Comparison of ENCODE assay signal across 8 cellular contexts in genomic region chr2:135997380-135997779, GRCh38. TPM values are rescaled to one million over a fixed set of nuclear protein-coding genes. Genes with fewer than 3 reads are reported as not detected.
DNase-seq lines count a peak whose midpoint lies in the region; ATAC-seq and TF ChIP-seq lines count a peak whose summit lies in the region.

No MANE protein-coding gene starts in this region.

- H3K27me3 Mint-ChIP-seq in Caco-2 (ENCODE audit: insufficient read depth, unreplicated experiment) = no peaks in the 10 kb centered on the region

- no peak overlapping the region for H3K4me3 Mint-ChIP-seq in Caco-2 (ENCODE audit: unreplicated experiment)

- no peaks in the 10 kb centered on the region for H3K36me3 ChIP-seq in Caco-2 (ENCODE audit: control insufficient read depth, insufficient read depth, low read length)

- H3K9me3 Mint-ChIP-seq in Caco-2 (ENCODE audit: unreplicated experiment) = no peaks in the 10 kb centered on the region

- BruUV-seq in Caco-2 (replicated peaks; lab: Mats Ljungman, UMichigan) = no TSS peak

- no peaks in the 10 kb centered on the region for H3K27me3 ChIP-seq in Caco-2 (replicated peaks; ENCODE audit: control insufficient read depth, insufficient read depth, low read length)

- CTCF ChIA-PET in Caco-2 (lab: Charles Lee) = no interaction called here

- H3K27ac Mint-ChIP-seq in Caco-2 (ENCODE audit: unreplicated experiment) = no peak overlapping the region

- H3K4me1 Mint-ChIP-seq in Caco-2 (ENCODE audit: low read depth, unreplicated experiment) = no peaks in the 10 kb centered on the region

- TF ChIP-seq CTCF in Caco-2 (IDR thresholded peaks at IDR 0.05; ENCODE audit: insufficient read depth in 1 of 2, low read depth in 1 of 2, low read length in 1 of 2, severe bottlenecking in 1 of 2, unreplicated experiment in 1 of 2) = peak in 1 of 2 experiments; percentile 57

- no peaks in the 10 kb centered on the region for H3K36me3 Mint-ChIP-seq in Caco-2 (ENCODE audit: insufficient read depth, unreplicated experiment)

- intact Hi-C loops in Caco-2 (cut with micrococcal nuclease; ENCODE audit: unreplicated experiment) = loop anchor here (5.0 kb wide), 1 partner anchor 380 kb away; no protein-coding TSS in a partner anchor

- no peaks in the 10 kb centered on the region for H3K4me1 ChIP-seq in Caco-2

- POLR2A ChIA-PET in Caco-2 (lab: Charles Lee) = interaction anchor here (1.2 kb wide), 1 partner anchor 12 kb away, joined by 5 read pairs; the partner anchor contains the start of gene DARS1

- peak; percentile 39 to 55 for DNase-seq in Caco-2
- peak; percentile 73 for DNase-seq in NCI-H2227 treated with DMSO at 0.1 percent for 48 hours (lab: John Stamatoyannopoulos, UW)
- DNase-seq in hypothalamus (lab: John Stamatoyannopoulos, UW) = peak in 26 of 51 donors; percentile 6 to 66 (median 34)
- DNase-seq in HPDE6-E6E7 (ENCODE audit: extremely low spot score) = no peak

- H3K4me3 ChIP-seq in Caco-2 (ENCODE audit: low read depth, low read length) = no peak overlapping the region

- H3K9me3 ChIP-seq in Caco-2 = no peaks in the 10 kb centered on the region

- ATAC-seq in GM21390 (IDR thresholded peaks at IDR 0.05; ENCODE audit: unreplicated experiment) = peak; percentile 53
- ATAC-seq in HG03571 (IDR thresholded peaks at IDR 0.05; ENCODE audit: unreplicated experiment) = no peak
- no peak for ATAC-seq in HG03097 (IDR thresholded peaks at IDR 0.05; ENCODE audit: low FRiP score, unreplicated experiment)
- ATAC-seq in HG03139 (IDR thresholded peaks at IDR 0.05; ENCODE audit: unreplicated experiment) = no peak

RNA-seq across cellular contexts. Expression of gene DARS1, which starts 12.0 kb away (rescaled TPM):
- 90.9 and 94.9 TPM in 2 replicates for total RNA-seq in Caco-2 (2022)
